16 cellular contexts compared by ENCODE assay signal in genomic region chr10:97904026-97904410, GRCh38. TPM values are rescaled to one million over a fixed set of nuclear protein-coding genes. Genes with fewer than 3 reads are reported as not detected.
DNase-seq lines count a peak whose midpoint lies in the region; ATAC-seq and TF ChIP-seq lines count a peak whose summit lies in the region.
"Had no signal": no experiment of that assay in that cellular context is flagged by ENCODE, and none has a peak within 500 bp of the region (broad histone marks: within the 10 kb centered on the region; RNA-seq: fewer than 3 reads in every experiment).

No MANE protein-coding gene starts in this region.

- H3K4me3 ChIP-seq in WERI-Rb-1 (ENCODE audit: low read depth, low read length) = no peak overlapping the region
- H3K4me3 ChIP-seq in left lung = no peak overlapping the region
- H3K4me3 ChIP-seq in Peyer's patch = no peak overlapping the region
- H3K4me3 ChIP-seq: GM23248 had no signal

- H3K9me3 ChIP-seq in WERI-Rb-1 (ENCODE audit: severe bottlenecking) = no peaks in the 10 kb centered on the region
- H3K9me3 ChIP-seq in left lung = no peaks in the 10 kb centered on the region
- H3K9me3 ChIP-seq in Peyer's patch = no peaks in the 10 kb centered on the region

- peak; percentile 72 for ATAC-seq in left lung
- ATAC-seq: HepG2 had no signal

- H3K27ac ChIP-seq in WERI-Rb-1 = peak overlapping the region; percentile 31
- no peak overlapping the region for H3K27ac ChIP-seq in left lung
- H3K27ac ChIP-seq in Peyer's patch = no peak overlapping the region
- H3K27ac ChIP-seq: GM23248 had no signal

- DNase-seq in NCI-H345 (lab: John Stamatoyannopoulos, UW) (peak; percentile 66), NCI-H345 treated with DMSO at 0.1 percent for 48 hours (lab: John Stamatoyannopoulos, UW; ENCODE audit: unreplicated experiment) (no peak), DMS79 (lab: John Stamatoyannopoulos, UW) (peak; percentile 15), WERI-Rb-1 (peak; percentile 54), left lung (peak in 1 of 2 donors; percentile 53), Peyer's patch (no peak), epidermal melanocyte (ENCODE audit: insufficient read length, low spot score) (no peak)
- DNase-seq: GF-D8, GM23248, KBM-7, NCI-H187, NCI-H2227 treated with DMSO at 0.1 percent for 48 hours, NCI-H526 treated with DMSO at 0.1 percent for 48 hours, RPMI8226 had no signal

- H3K4me1 ChIP-seq in left lung (no peaks in the 10 kb centered on the region), Peyer's patch (no peaks in the 10 kb centered on the region)

- H3K36me3 ChIP-seq in WERI-Rb-1 (no peaks in the 10 kb centered on the region; the same call in 1 of the 2 replicates), left lung (no peaks in the 10 kb centered on the region), Peyer's patch (no peaks in the 10 kb centered on the region)

- no peak for TF ChIP-seq POLR2A in Peyer's patch (IDR thresholded peaks at IDR 0.05)

- intact Hi-C loops in left lung (cut with DNase I) = no loop called here

- H3K27me3 ChIP-seq in WERI-Rb-1 (ENCODE audit: insufficient read depth, low read depth, severe bottlenecking) (no peaks in the 10 kb centered on the region), left lung (peaks cover 0 to 24% of the 10 kb centered on the region in 2 donors), Peyer's patch (no peaks in the 10 kb centered on the region)

- TF ChIP-seq CTCF in WERI-Rb-1 (IDR thresholded peaks at IDR 0.05; ENCODE audit: low read depth, low read length) (no peak), left lung (IDR thresholded peaks at IDR 0.05) (no peak), Peyer's patch (IDR thresholded peaks at IDR 0.05) (no peak)

RNA-seq across cellular contexts. Expression of gene GOLGA7B, which starts 54.4 kb away (rescaled TPM):
- total RNA-seq in left lung (1 to 10 TPM in 1 of 2 donors, under 1 TPM in 1; 0.68 to 1.9 TPM), Peyer's patch (under 1 TPM; 0.27 to 0.88 (median 0.79) TPM)
- total RNA-seq: B cell, GM23248, HepG2 had no signal

Comparison
In these comparisons a context has a peak if more than half of its experiments do, and no peak if none do; other contexts are left out.
1. DNase-seq: peak in NCI-H345 (single experiment), DMS79 (single experiment) and WERI-Rb-1 (single experiment); none in NCI-H345 treated with DMSO at 0.1 percent for 48 hours (single experiment), Peyer's patch (0 of 3) and epidermal melanocyte (single experiment).